Comparison of ENCODE assay signal across 8 cellular contexts in genomic region chr2:130336877-130337734, GRCh38. TPM values are rescaled to one million over a fixed set of nuclear protein-coding genes. Genes with fewer than 3 reads are reported as not detected.
A peak's percentile ranks its signal among the peaks of the same experiment; 100 is the strongest.
DNase-seq lines count a peak whose midpoint lies in the region; ATAC-seq and TF ChIP-seq lines count a peak whose summit lies in the region.

No MANE protein-coding gene starts in this region.

- peaks cover 0 to 16% of the 10 kb centered on the region in 2 donors for H3K36me3 ChIP-seq in left lung

- H3K9me3 ChIP-seq in left lung, result no peaks in the 10 kb centered on the region

- H3K4me3 ChIP-seq in left lung, result peak overlapping the region in 1 of 2 donors; percentile 19

- H3K27me3 ChIP-seq in left lung, result peaks cover 2 to 4% of the 10 kb centered on the region in 2 donors

- peaks cover 9 to 17% of the 10 kb centered on the region in 2 donors for H3K4me1 ChIP-seq in left lung

- ATAC-seq in left lung (peak; percentile 65), HG03442 (IDR thresholded peaks at IDR 0.05; ENCODE audit: unreplicated experiment) (no peak)

- TF ChIP-seq CTCF in GM10266 (IDR thresholded peaks at IDR 0.05; ENCODE audit: control insufficient read depth, insufficient read depth, low read depth, missing control alignments) (no peak), left lung (IDR thresholded peaks at IDR 0.05) (no peak)

- intact Hi-C loops in left lung (cut with DNase I), result no loop called here

- DNase-seq in GM10266 (ENCODE audit: extremely low spot score) (peak; percentile 60), NCI-H2081 (lab: John Stamatoyannopoulos, UW) (peak; percentile 78 to 85), ecto neural progenitor cell (ENCODE audit: low spot score) (peak; percentile 98), left lung (peak; percentile 79 to 82), GOT3 (lab: John Stamatoyannopoulos, UW) (no peak)
- peak; percentile 29 to 35 for DNase-seq in activated CD4-positive, alpha-beta T cell treated with anti-CD3 and anti-CD28 coated beads for 4 hours
- peak; percentile 59 for DNase-seq in stimulated activated CD4-positive, alpha-beta T cell treated with anti-CD3 and anti-CD28 coated beads, Interleukin-4, amount 100 ng/mL, for 24 hours

- H3K27ac ChIP-seq in left lung, result peak overlapping the region in 1 of 2 donors; percentile 13

RNA-seq across cellular contexts. Expression of gene IMP4, which starts 5.6 kb away (rescaled TPM):
- 10 to 100 TPM; 52.3 to 82.2 TPM for total RNA-seq in left lung

RNA-seq across cellular contexts. Expression of gene PTPN18, which starts 18.8 kb away (rescaled TPM):
- total RNA-seq in left lung, result 10 to 100 TPM; 66.7 to 74.7 TPM
